Comparison of ENCODE assay signal across 1 cellular context in genomic region chr10:32958085-32958991, GRCh38.
A peak's percentile ranks its signal among the peaks of the same experiment; 100 is the strongest.
TF ChIP-seq lines count a peak whose summit lies in the region.

ITGB1 (minus strand) TSS chr10:32958230; CDS start chr10:32935558, 22,672 bp downstream.

TF ChIP-seq in HepG2, 621 proteins besides CTCF, POLR2A, EP300 and RAD21 (continued from another document and continues in another):
- TF ChIP-seq TFE3 (CRISPR knock-in tag; IDR thresholded peaks at IDR 0.05) (0 out of 2 replicates have a peak, but pooled peaks have one; percentile 32), NAIF1 (CRISPR knock-in tag; IDR thresholded peaks at IDR 0.05; ENCODE audit: borderline replicate concordance) (no peak; the same call in 1 of the 2 replicates), PHF5A (CRISPR knock-in tag; IDR thresholded peaks at IDR 0.05; ENCODE audit: low read depth, unreplicated experiment) (no peak), TCF7 (IDR thresholded peaks at IDR 0.05; ENCODE audit: low read depth) (no peak), HNF1A (IDR thresholded peaks at IDR 0.05; ENCODE audit: low read depth) (no peak), HNF1A (CRISPR knock-in tag; IDR thresholded peaks at IDR 0.05; ENCODE audit: borderline replicate concordance) (no peak), ZBTB20 (CRISPR knock-in tag; IDR thresholded peaks at IDR 0.05; ENCODE audit: borderline replicate concordance, low read depth) (peak; percentile 79; the same call in 1 of the 2 replicates), ZFP36L1 (CRISPR knock-in tag; IDR thresholded peaks at IDR 0.05) (0 out of 2 replicates have a peak, but pooled peaks have one; percentile 79), POGK (CRISPR knock-in tag; conservative IDR thresholded peaks at IDR 0.05) (peak; percentile 57; the same call in 1 of the 2 replicates), RFX1 (IDR thresholded peaks at IDR 0.05) (no peak), HOXD1 (CRISPR knock-in tag; IDR thresholded peaks at IDR 0.05) (0 out of 2 replicates have a peak, but pooled peaks have one; percentile 63), ZNF549 (CRISPR knock-in tag; IDR thresholded peaks at IDR 0.05) (no peak), TOE1 (CRISPR knock-in tag; IDR thresholded peaks at IDR 0.05) (no peak), FUBP1 (CRISPR knock-in tag; IDR thresholded peaks at IDR 0.05; ENCODE audit: borderline replicate concordance) (no peak), ZNF784 (CRISPR knock-in tag; IDR thresholded peaks at IDR 0.05; ENCODE audit: borderline replicate concordance) (0 out of 2 replicates have a peak, but pooled peaks have one; percentile 35), ZNF264 (CRISPR knock-in tag; IDR thresholded peaks at IDR 0.05) (0 out of 2 replicates have a peak, but pooled peaks have one; percentile 53), TRAFD1 (CRISPR knock-in tag; IDR thresholded peaks at IDR 0.05; ENCODE audit: borderline replicate concordance) (no peak), PRDM10 (CRISPR knock-in tag; IDR thresholded peaks at IDR 0.05; ENCODE audit: low read depth) (no peak), ZSCAN9 (CRISPR knock-in tag; IDR thresholded peaks at IDR 0.05; ENCODE audit: borderline replicate concordance) (peak; percentile 82; the same call in 1 of the 2 replicates), ZNF232 (CRISPR knock-in tag; IDR thresholded peaks at IDR 0.05; ENCODE audit: borderline replicate concordance) (peak; percentile 88; the same call in 1 of the 2 replicates), ZNF496 (CRISPR knock-in tag; IDR thresholded peaks at IDR 0.05; ENCODE audit: insufficient replicate concordance) (no peak), HOXA3 (CRISPR knock-in tag; IDR thresholded peaks at IDR 0.05) (peak; percentile 87; the same call in 1 of the 2 replicates), ZNF3 (CRISPR knock-in tag; IDR thresholded peaks at IDR 0.05) (no peak), MAX (IDR thresholded peaks at IDR 0.05) (peak; percentile 71; the same call in 1 of the 2 replicates), ATF4 (CRISPR knock-in tag; IDR thresholded peaks at IDR 0.05) (peak in 1 of 2 experiments; percentile 65; a peak in 1 of 4 replicates), ZMAT3 (CRISPR knock-in tag; conservative IDR thresholded peaks at IDR 0.05) (peak; percentile 59; the same call in 1 of the 2 replicates), ISL2 (CRISPR knock-in tag; IDR thresholded peaks at IDR 0.05) (peak; percentile 82), SNAI1 (CRISPR knock-in tag; IDR thresholded peaks at IDR 0.05; ENCODE audit: borderline replicate concordance) (no peak), FOXM1 (CRISPR knock-in tag; IDR thresholded peaks at IDR 0.05) (no peak), MEIS1 (CRISPR knock-in tag; IDR thresholded peaks at IDR 0.05; ENCODE audit: borderline replicate concordance) (no peak), SALL1 (CRISPR knock-in tag; IDR thresholded peaks at IDR 0.05) (peak; percentile 89), MLX (CRISPR knock-in tag; IDR thresholded peaks at IDR 0.05) (no peak)
